Comparison of ENCODE assay signal across 1 cellular context in the genomic region with DNA sequence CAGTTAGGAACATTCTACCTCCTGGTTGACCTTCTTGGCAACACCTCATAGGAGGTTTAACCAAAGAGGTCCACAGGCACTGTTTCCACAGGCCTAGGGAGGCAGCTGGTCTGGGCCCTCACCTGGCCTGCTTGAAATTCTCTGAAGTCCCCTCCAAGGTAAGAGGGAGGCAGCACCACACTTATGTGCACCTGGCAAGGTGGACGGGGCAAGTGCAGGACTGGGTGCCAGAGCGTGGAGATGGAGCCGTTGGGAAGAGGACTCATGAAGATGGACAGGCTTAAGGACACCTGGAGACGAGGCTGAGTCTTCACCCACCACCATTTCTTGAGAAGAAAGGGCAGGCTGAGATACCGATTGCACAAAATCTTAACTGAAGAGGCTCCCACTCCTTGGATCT.
TF ChIP-seq lines count a peak whose summit lies in the region.

No MANE protein-coding gene starts in this region.

TF ChIP-seq in SK-N-SH, 30 proteins besides CTCF, POLR2A, EP300 and RAD21 (continued from another document):
- TF ChIP-seq, protein P1, sequence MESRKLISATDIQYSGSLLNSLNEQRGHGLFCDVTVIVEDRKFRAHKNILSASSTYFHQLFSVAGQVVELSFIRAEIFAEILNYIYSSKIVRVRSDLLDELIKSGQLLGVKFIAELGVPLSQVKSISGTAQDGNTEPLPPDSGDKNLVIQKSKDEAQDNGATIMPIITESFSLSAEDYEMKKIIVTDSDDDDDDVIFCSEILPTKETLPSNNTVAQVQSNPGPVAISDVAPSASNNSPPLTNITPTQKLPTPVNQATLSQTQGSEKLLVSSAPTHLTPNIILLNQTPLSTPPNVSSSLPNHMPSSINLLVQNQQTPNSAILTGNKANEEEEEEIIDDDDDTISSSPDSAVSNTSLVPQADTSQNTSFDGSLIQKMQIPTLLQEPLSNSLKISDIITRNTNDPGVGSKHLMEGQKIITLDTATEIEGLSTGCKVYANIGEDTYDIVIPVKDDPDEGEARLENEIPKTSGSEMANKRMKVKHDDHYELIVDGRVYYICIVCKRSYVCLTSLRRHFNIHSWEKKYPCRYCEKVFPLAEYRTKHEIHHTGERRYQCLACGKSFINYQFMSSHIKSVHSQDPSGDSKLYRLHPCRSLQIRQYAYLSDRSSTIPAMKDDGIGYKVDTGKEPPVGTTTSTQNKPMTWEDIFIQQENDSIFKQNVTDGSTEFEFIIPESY (IDR thresholded peaks at IDR 0.05; ENCODE audit: borderline replicate concordance, low read depth): no peak
- TF ChIP-seq, protein P2, sequence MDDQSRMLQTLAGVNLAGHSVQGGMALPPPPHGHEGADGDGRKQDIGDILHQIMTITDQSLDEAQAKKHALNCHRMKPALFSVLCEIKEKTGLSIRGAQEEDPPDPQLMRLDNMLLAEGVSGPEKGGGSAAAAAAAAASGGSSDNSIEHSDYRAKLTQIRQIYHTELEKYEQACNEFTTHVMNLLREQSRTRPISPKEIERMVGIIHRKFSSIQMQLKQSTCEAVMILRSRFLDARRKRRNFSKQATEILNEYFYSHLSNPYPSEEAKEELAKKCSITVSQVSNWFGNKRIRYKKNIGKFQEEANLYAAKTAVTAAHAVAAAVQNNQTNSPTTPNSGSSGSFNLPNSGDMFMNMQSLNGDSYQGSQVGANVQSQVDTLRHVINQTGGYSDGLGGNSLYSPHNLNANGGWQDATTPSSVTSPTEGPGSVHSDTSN (IDR thresholded peaks at IDR 0.05): no peak
